Comparison of ENCODE assay signal across 8 cellular contexts in genomic region chr1:166838766-166839599, GRCh38. TPM values are rescaled to one million over a fixed set of nuclear protein-coding genes. Genes with fewer than 3 reads are reported as not detected.
DNase-seq lines count a peak whose midpoint lies in the region; TF ChIP-seq lines count a peak whose summit lies in the region.

A gene with protein sequence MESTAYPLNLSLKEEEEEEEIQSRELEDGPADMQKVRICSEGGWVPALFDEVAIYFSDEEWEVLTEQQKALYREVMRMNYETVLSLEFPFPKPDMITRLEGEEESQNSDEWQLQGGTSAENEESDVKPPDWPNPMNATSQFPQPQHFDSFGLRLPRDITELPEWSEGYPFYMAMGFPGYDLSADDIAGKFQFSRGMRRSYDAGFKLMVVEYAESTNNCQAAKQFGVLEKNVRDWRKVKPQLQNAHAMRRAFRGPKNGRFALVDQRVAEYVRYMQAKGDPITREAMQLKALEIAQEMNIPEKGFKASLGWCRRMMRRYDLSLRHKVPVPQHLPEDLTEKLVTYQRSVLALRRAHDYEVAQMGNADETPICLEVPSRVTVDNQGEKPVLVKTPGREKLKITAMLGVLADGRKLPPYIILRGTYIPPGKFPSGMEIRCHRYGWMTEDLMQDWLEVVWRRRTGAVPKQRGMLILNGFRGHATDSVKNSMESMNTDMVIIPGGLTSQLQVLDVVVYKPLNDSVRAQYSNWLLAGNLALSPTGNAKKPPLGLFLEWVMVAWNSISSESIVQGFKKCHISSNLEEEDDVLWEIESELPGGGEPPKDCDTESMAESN (plus strand): TSS chr1:166839475. CDS start chr1:166840957, 1,482 bp downstream.

- H3F3A ChIP-seq in SK-N-SH (replicated peaks; ENCODE audit: insufficient read depth) = no peaks in the 10 kb centered on the region

- peak within 1 kb of the TSS; percentile 96 for H2AFZ ChIP-seq in SK-N-SH (ENCODE audit: low read depth)

- peaks cover 9 to 23% of the 10 kb centered on the region in 2 experiments; a peak in 3 of 4 replicates for H3K4me1 ChIP-seq in SK-N-SH (ENCODE audit: control insufficient read depth in 1 of 2, insufficient read depth in 2 of 2, low read depth in 1 of 2, low read length in 1 of 2)

- H3K9me3 Mint-ChIP-seq in HFFc6 = no peaks in the 10 kb centered on the region

- peaks cover 31% of the 10 kb centered on the region for H3K79me2 ChIP-seq in SK-N-SH (ENCODE audit: insufficient read depth)

- H3K9me3 ChIP-seq in SK-N-SH = no peaks in the 10 kb centered on the region

- 29% methylated on average over 12 of the region's 63 CpGs for WGBS in SK-N-SH (ENCODE audit: low lambda C conversion rate)

- H3K27ac Mint-ChIP-seq in HFFc6 = peak within 1 kb of the TSS; percentile 97

- H3K4me3 ChIP-seq in GM06990 (replicated peaks; ENCODE audit: low read depth, low read length) (peak within 1 kb of the TSS; percentile 62), SK-N-SH (ENCODE audit: low read depth in 2 of 2, low read length in 1 of 2) (peak within 1 kb of the TSS; percentile 71 to 78)

- peak in 1 of 2 experiments; percentile 8; a peak in 1 of 4 replicates for TF ChIP-seq EP300 in SK-N-SH (IDR thresholded peaks at IDR 0.05; ENCODE audit: borderline replicate concordance in 1 of 2, low read depth in 1 of 2, low read length in 1 of 2)

- peaks cover 59% of the 10 kb centered on the region for H3K4me1 Mint-ChIP-seq in HFFc6 (ENCODE audit: low read depth)

- no peaks in the 10 kb centered on the region for H3K9me2 ChIP-seq in SK-N-SH

- H4K20me1 ChIP-seq in SK-N-SH (ENCODE audit: insufficient read depth) = 0 out of 2 replicates have a peak, but pooled peaks cover 4% of the 10 kb centered on the region

- peak within 1 kb of the TSS; percentile 93 for H3K4me3 Mint-ChIP-seq in HFFc6

- TF ChIP-seq RAD21 in SK-N-SH (IDR thresholded peaks at IDR 0.05; ENCODE audit: low read length) = no peak

- peak within 1 kb of the TSS; percentile 83 for H3K4me2 ChIP-seq in SK-N-SH

- H3K27ac ChIP-seq in SK-N-SH (ENCODE audit: low read depth in 2 of 2, low read length in 1 of 2) = peak within 1 kb of the TSS; percentile 52 to 91

- H3K27me3 ChIP-seq in GM06990 (replicated peaks; ENCODE audit: control insufficient read depth, insufficient read depth, low read length) (no peaks in the 10 kb centered on the region), SK-N-SH (ENCODE audit: insufficient read depth) (peaks cover 1% of the 10 kb centered on the region; the same call in 1 of the 2 replicates)

- TF ChIP-seq CTCF in GM06990 (IDR thresholded peaks at IDR 0.05; ENCODE audit: insufficient read depth, low read length, poor library complexity, severe bottlenecking) (no peak), HFFc6 (IDR thresholded peaks at IDR 0.05) (no peak), SK-N-SH (IDR thresholded peaks at IDR 0.05) (no peak)

- CTCF ChIA-PET in SK-N-SH (lab: Yijun Ruan, JAX) = interaction anchor here (0.6 to 1.5 kb wide), 4 partner anchors 13 to 71 kb away, joined by 3 to 5 read pairs (median 3); no protein-coding TSS in a partner anchor

- H3K9ac ChIP-seq in SK-N-SH = peak within 1 kb of the TSS; percentile 73

- POLR2A ChIA-PET in SK-N-SH (lab: Yijun Ruan, JAX) = interaction anchor here (0.6 to 1.9 kb wide), 8 partner anchors 8 to 381 kb away, joined by 3 to 16 read pairs (median 4); partner anchors contain the start of genes POU2F1 and TADA1

- H3K27me3 Mint-ChIP-seq in HFFc6 (ENCODE audit: insufficient read depth) = no peaks in the 10 kb centered on the region; the same call in 1 of the 2 replicates

- H3K36me3 ChIP-seq in GM06990 (ENCODE audit: control insufficient read depth, insufficient read depth, low read length) (peaks cover 22% of the 10 kb centered on the region), SK-N-SH (replicated peaks in 1 of 2; ENCODE audit: control insufficient read depth in 1 of 2, insufficient read depth in 2 of 2, low read length in 1 of 2) (peaks cover 24 to 34% of the 10 kb centered on the region in 2 experiments)

- H3K36me3 Mint-ChIP-seq in HFFc6 (ENCODE audit: low read depth) = peaks cover 32% of the 10 kb centered on the region

- DNase-seq in GM06990 (ENCODE audit: extremely low read depth, insufficient read length) (peak; percentile 95), HFFc6 (peak; percentile 77), NAMALWA (ENCODE audit: low spot score) (peak; percentile 88), SK-N-SH (peak; percentile 97), germinal center (ENCODE audit: low spot score) (peak; percentile 88), nucleus accumbens (lab: John Stamatoyannopoulos, UW) (peak in 55 of 56 donors; percentile 56 to 95 (median 89)), superior temporal gyrus (ENCODE audit: extremely low spot score) (peak; percentile 93)
- DNase-seq in activated naive CD4-positive, alpha-beta T cell treated with anti-CD3 and anti-CD28 coated beads, Interleukin-2, amount 50 U/mL, for 16 hours = peak; percentile 85

TF ChIP-seq in SK-N-SH, 30 proteins besides CTCF, POLR2A, EP300 and RAD21 (continues in another document):
- TF ChIP-seq RFX5 (IDR thresholded peaks at IDR 0.05; ENCODE audit: low read length) (no peak), ZBTB33 (IDR thresholded peaks at IDR 0.05; ENCODE audit: borderline replicate concordance, low read depth) (no peak), RXRA (IDR thresholded peaks at IDR 0.05; ENCODE audit: borderline replicate concordance, low read depth) (no peak), TEAD4 (IDR thresholded peaks at IDR 0.05; ENCODE audit: borderline replicate concordance, insufficient read depth) (no peak), FOXJ3 (CRISPR knock-in tag; IDR thresholded peaks at IDR 0.05) (no peak), MEF2A (IDR thresholded peaks at IDR 0.05; ENCODE audit: borderline replicate concordance, low read depth) (no peak), TCF12 (IDR thresholded peaks at IDR 0.05) (no peak), CHD2 (IDR thresholded peaks at IDR 0.05; ENCODE audit: low read length, partially characterized antibody) (peak; percentile 32), PBX3 (IDR thresholded peaks at IDR 0.05) (no peak), POLR2AphosphoS5 (IDR thresholded peaks at IDR 0.05; ENCODE audit: low read depth, low read length) (peak; percentile 64), EZH2phosphoT487 (IDR thresholded peaks at IDR 0.05; ENCODE audit: borderline replicate concordance, low read depth) (no peak), SMC3 (IDR thresholded peaks at IDR 0.05; ENCODE audit: low read depth, low read length) (no peak), GABPA (IDR thresholded peaks at IDR 0.05; ENCODE audit: low read depth) (peak; percentile 48), RCOR1 (IDR thresholded peaks at IDR 0.05; ENCODE audit: low read length) (0 out of 2 replicates have a peak, but pooled peaks have one; percentile 13)
- TF ChIP-seq, protein P1, sequence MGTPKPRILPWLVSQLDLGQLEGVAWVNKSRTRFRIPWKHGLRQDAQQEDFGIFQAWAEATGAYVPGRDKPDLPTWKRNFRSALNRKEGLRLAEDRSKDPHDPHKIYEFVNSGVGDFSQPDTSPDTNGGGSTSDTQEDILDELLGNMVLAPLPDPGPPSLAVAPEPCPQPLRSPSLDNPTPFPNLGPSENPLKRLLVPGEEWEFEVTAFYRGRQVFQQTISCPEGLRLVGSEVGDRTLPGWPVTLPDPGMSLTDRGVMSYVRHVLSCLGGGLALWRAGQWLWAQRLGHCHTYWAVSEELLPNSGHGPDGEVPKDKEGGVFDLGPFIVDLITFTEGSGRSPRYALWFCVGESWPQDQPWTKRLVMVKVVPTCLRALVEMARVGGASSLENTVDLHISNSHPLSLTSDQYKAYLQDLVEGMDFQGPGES (IDR thresholded peaks at IDR 0.05; ENCODE audit: low read depth, low read length) = no peak

RNA-seq across cellular contexts. Expression of the gene that starts here (rescaled TPM):
- total RNA-seq in HFFc6 (2021; fragmentation: NEBNext Ultra II Directional; extraction: Animal tissue kit (Norgen Biotek cat#: 25700)) = 10 to 100 TPM; 27.6 to 36.3 (median 29.4) TPM
- polyA plus RNA-seq in SK-N-SH (2012; rRNA removed) = 13.9 and 15.0 TPM in 2 replicates
- 15.2 and 16.4 TPM in 2 replicates for polyA plus RNA-seq in SK-N-SH (2012; cell fraction: cytosol; rRNA removed)
- polyA plus RNA-seq in SK-N-SH (2012; cell fraction: nucleus; rRNA removed) = 16.7 and 21.0 TPM in 2 replicates

Comparison
In these comparisons a context has a peak if more than half of its experiments do, and no peak if none do; other contexts are left out.
1. Peak in every context shown above with its lines: DNase-seq, H3K4me3 ChIP-seq and H3K27ac ChIP-seq.